In the genomic region with DNA sequence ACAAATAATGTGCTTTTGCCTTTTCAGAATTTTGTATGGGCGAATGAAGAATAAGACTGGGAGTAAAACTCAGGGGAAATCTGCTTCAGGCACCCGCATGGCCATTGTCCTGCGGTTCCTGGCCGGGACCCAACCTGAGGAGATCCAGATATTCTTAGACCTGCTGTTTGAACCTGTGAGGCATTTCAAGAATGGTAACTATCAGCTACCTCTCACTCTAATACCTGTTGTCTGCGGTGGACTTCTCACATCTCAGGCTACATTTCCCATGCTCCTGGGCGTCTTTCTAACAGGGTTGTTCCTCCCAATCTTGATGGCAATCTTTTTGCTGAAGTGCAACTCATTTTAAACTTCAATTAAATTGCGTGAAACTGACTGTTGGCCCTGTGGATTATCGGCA, we compare ENCODE assay signal across 23 cellular contexts.
"Had no signal": no experiment of that assay in that cellular context is flagged by ENCODE, and none has a peak within 500 bp of the region (broad histone marks: within the 10 kb centered on the region; RNA-seq: fewer than 3 reads in every experiment).

No MANE protein-coding gene starts in this region.

- H3K4me3 ChIP-seq: K562 had no signal

- DNase-seq: Kasumi-1, MV-4-11, NCI-H1048, NCI-H1105, NCI-H1417, NCI-H1436 treated with DMSO at 0.1 percent for 48 hours, NCI-H1694 treated with DMSO at 0.1 percent for 48 hours, NCI-H2029, NCI-H2081 treated with DMSO at 0.1 percent for 48 hours, NCI-H2171, NCI-H226, NCI-H446, NCI-H510A, NCI-H524 treated with DMSO at 0.1 percent for 48 hours, NCI-H69, NCI-H774, SHP77, SK-N-SH had no signal

- H3K9ac ChIP-seq: KMS-11, SK-N-SH had no signal

- H3K9me3 Mint-ChIP-seq: IgD-negative memory B cell had no signal

- H3K4me2 ChIP-seq: KMS-11, SK-N-SH had no signal

- H3K27me3 Mint-ChIP-seq: IgD-negative memory B cell had no signal

- ATAC-seq: K562 had no signal

- H3K9me3 ChIP-seq: SK-N-SH had no signal

- H3K4me3 Mint-ChIP-seq: IgD-negative memory B cell had no signal

- H3K27ac ChIP-seq: HL-60, KMS-11, RWPE1 had no signal
